In genomic region chr21:40337981-40338380, GRCh38 we compare ENCODE assay signal across 6 cellular contexts.
"Had no signal": no experiment of that assay in that cellular context is flagged by ENCODE, and none has a peak within 500 bp of the region (broad histone marks: within the 10 kb centered on the region; RNA-seq: fewer than 3 reads in every experiment).

No MANE protein-coding gene starts in this region.

- DNase-seq: IMR-90, KBM-7, KG1 had no signal

- H3K27ac ChIP-seq: HL-60, KMS-11 had no signal

- H3K4me3 ChIP-seq: K562 had no signal

- H3K4me2 ChIP-seq: KMS-11 had no signal

- H3K9ac ChIP-seq: KMS-11 had no signal
